8 cellular contexts compared by ENCODE assay signal in genomic region chr6:31702421-31702818, GRCh38. TPM values are rescaled to one million over a fixed set of nuclear protein-coding genes. Genes with fewer than 3 reads are reported as not detected.
DNase-seq lines count a peak whose midpoint lies in the region; ATAC-seq, FAIRE-seq and TF ChIP-seq lines count a peak whose summit lies in the region.

No MANE protein-coding gene starts in this region.

- H3K27ac ChIP-seq in A549: peak overlapping the region; percentile 84 to 92
- peak overlapping the region; percentile 96 for H3K27ac ChIP-seq in hepatocyte
- peak overlapping the region; percentile 97 to 98 for H3K27ac ChIP-seq in small intestine (ENCODE audit: low read depth in 1 of 2, low read length in 1 of 2)

- TF ChIP-seq CTCF in A549 (IDR thresholded peaks at IDR 0.05) (no peak), HFFc6 (IDR thresholded peaks at IDR 0.05) (no peak), hepatocyte (IDR thresholded peaks at IDR 0.05; ENCODE audit: poor library complexity) (no peak)

- no peak for TF ChIP-seq EP300 in A549 (IDR thresholded peaks at IDR 0.05)

- H3K4me1 ChIP-seq in A549: peaks cover 13% of the 10 kb centered on the region; the same call in 2 of the 3 replicates
- H3K4me1 ChIP-seq in hepatocyte (ENCODE audit: insufficient read depth): peaks cover 26% of the 10 kb centered on the region
- peaks cover 0 to 4% of the 10 kb centered on the region in 2 donors for H3K4me1 ChIP-seq in small intestine (ENCODE audit: control insufficient read depth in 2 of 2, insufficient read depth in 1 of 2, low read depth in 1 of 2, low read length in 1 of 2)

- H3K9me3 ChIP-seq in A549 (no peaks in the 10 kb centered on the region), hepatocyte (ENCODE audit: low read depth) (no peaks in the 10 kb centered on the region), small intestine (ENCODE audit: control insufficient read depth, low read depth) (no peaks in the 10 kb centered on the region)

- no peaks in the 10 kb centered on the region; the same call in none of the 2 replicates for H3K27me3 Mint-ChIP-seq in HFFc6 (ENCODE audit: insufficient read depth)
- H3K27me3 Mint-ChIP-seq in activated naive CD4-positive, alpha-beta T cell treated with anti-CD3 and anti-CD28 coated beads, Interleukin-2, amount 50 U/mL, for 24 hours: no peaks in the 10 kb centered on the region

- H3K9me3 Mint-ChIP-seq in HFFc6: no peaks in the 10 kb centered on the region
- H3K9me3 Mint-ChIP-seq in activated naive CD4-positive, alpha-beta T cell treated with anti-CD3 and anti-CD28 coated beads, Interleukin-2, amount 50 U/mL, for 24 hours: no peaks in the 10 kb centered on the region

- ATAC-seq in A549: peak; percentile 5 to 16; a peak in 3 of 6 replicates
- no peak for ATAC-seq in GM19324 (IDR thresholded peaks at IDR 0.05; ENCODE audit: low FRiP score, unreplicated experiment)

- 9% methylated on average over 8 of the region's 8 CpGs for WGBS in A549 (ENCODE audit: missing lambda C conversion rate)
- 0% methylated on average over 8 of the region's 8 CpGs for WGBS in hepatocyte (ENCODE audit: low lambda C conversion rate, missing lambda C conversion rate)
- 0 to 1% (median 1%) methylated on average over 8 of the region's 8 CpGs for WGBS in small intestine, 3 donors

- H3K36me3 ChIP-seq in hepatocyte (replicated peaks; ENCODE audit: insufficient read depth, low read depth) (no peaks in the 10 kb centered on the region), small intestine (ENCODE audit: control insufficient read depth in 2 of 2, insufficient read depth in 2 of 2, low read length in 2 of 2) (peaks cover 0 to 3% of the 10 kb centered on the region in 2 donors)

- peaks cover 5% of the 10 kb centered on the region for H4K20me1 ChIP-seq in hepatocyte (ENCODE audit: insufficient read depth, poor library complexity, severe bottlenecking)

- POLR2A ChIA-PET in A549 (lab: Yijun Ruan, JAX): interaction anchor here (1.2 kb wide), 3 partner anchors 27 to 160 kb away, joined by 3 to 4 read pairs (median 4); partner anchors contain the start of genes DDAH2, MSH5 and NEU1

- no peaks in the 10 kb centered on the region for H3K9me2 ChIP-seq in hepatocyte (replicated peaks; ENCODE audit: insufficient read depth)

- H3K79me2 ChIP-seq in hepatocyte: peaks cover 51% of the 10 kb centered on the region

- H3K4me3 Mint-ChIP-seq in HFFc6: peak overlapping the region; percentile 93
- H3K4me3 Mint-ChIP-seq in activated naive CD4-positive, alpha-beta T cell treated with anti-CD3 and anti-CD28 coated beads, Interleukin-2, amount 50 U/mL, for 24 hours: peak overlapping the region; percentile 99

- no peak for DNase-seq in A549 (ENCODE audit: low read depth in 1 of 2, low spot score in 1 of 2)
- DNase-seq in HFFc6: no peak
- no peak for DNase-seq in hepatocyte (ENCODE audit: low spot score)
- no peak for DNase-seq in small intestine
- DNase-seq in amniotic stem cell (lab: John Stamatoyannopoulos, UW): no peak
- DNase-seq in mucosa of gallbladder (ENCODE audit: low spot score): no peak

- H3K27ac Mint-ChIP-seq in HFFc6: peak overlapping the region; percentile 97
- H3K27ac Mint-ChIP-seq in activated naive CD4-positive, alpha-beta T cell treated with anti-CD3 and anti-CD28 coated beads, Interleukin-2, amount 50 U/mL, for 24 hours: peak overlapping the region; percentile 99

- H3K4me1 Mint-ChIP-seq in HFFc6 (ENCODE audit: low read depth): peaks cover 30% of the 10 kb centered on the region
- H3K4me1 Mint-ChIP-seq in activated naive CD4-positive, alpha-beta T cell treated with anti-CD3 and anti-CD28 coated beads, Interleukin-2, amount 50 U/mL, for 24 hours: peaks cover 32% of the 10 kb centered on the region

- H3K27me3 ChIP-seq in hepatocyte (no peaks in the 10 kb centered on the region), small intestine (ENCODE audit: control insufficient read depth in 2 of 2, insufficient read depth in 2 of 2, low read length in 2 of 2) (no peaks in the 10 kb centered on the region)

- TF ChIP-seq POLR2A in A549 (IDR thresholded peaks at IDR 0.05; ENCODE audit: low read length): no peak

- TF ChIP-seq RAD21 in A549 (conservative IDR thresholded peaks at IDR 0.05 in 1 of 2, IDR thresholded peaks at IDR 0.05 in 1 of 2): no peak

- H3K36me3 Mint-ChIP-seq in HFFc6 (ENCODE audit: low read depth): no peaks in the 10 kb centered on the region
- H3K36me3 Mint-ChIP-seq in activated naive CD4-positive, alpha-beta T cell treated with anti-CD3 and anti-CD28 coated beads, Interleukin-2, amount 50 U/mL, for 24 hours: peaks cover 1% of the 10 kb centered on the region

- H3K4me3 ChIP-seq in A549 (peak overlapping the region; percentile 72), hepatocyte (peak overlapping the region; percentile 65), small intestine (ENCODE audit: low read depth in 1 of 2, low read length in 2 of 2) (peak overlapping the region; percentile 46 to 69)

- peak overlapping the region; percentile 47 for H2AFZ ChIP-seq in hepatocyte

- CTCF ChIA-PET in A549 (lab: Yijun Ruan, JAX): interaction anchor here (1.5 to 3.1 kb wide), 2 partner anchors 9 to 128 kb away, joined by 3 to 9 read pairs; no protein-coding TSS in a partner anchor

- FAIRE-seq in A549 (lab: Jason Lieb, UNC) (no peak), small intestine (lab: Jason Lieb, UNC) (no peak)

- peak overlapping the region; percentile 81 for H3K4me2 ChIP-seq in A549
- H3K4me2 ChIP-seq in hepatocyte: peak overlapping the region; percentile 97

TF ChIP-seq in A549, 52 proteins besides CTCF, POLR2A, EP300 and RAD21 (continues in another document):
- TF ChIP-seq E2F6 (IDR thresholded peaks at IDR 0.05; ENCODE audit: borderline replicate concordance, low read depth) (no peak), MAFK (IDR thresholded peaks at IDR 0.05; ENCODE audit: partially characterized antibody) (no peak), KDM5A (IDR thresholded peaks at IDR 0.05) (no peak), HEYL (CRISPR knock-in tag; IDR thresholded peaks at IDR 0.05) (no peak), EHMT2 (IDR thresholded peaks at IDR 0.05; ENCODE audit: low read depth) (no peak)

RNA-seq across cellular contexts. Expression of gene ABHD16A, which starts 0.7 kb away (rescaled TPM):
- polyA plus RNA-seq in A549 (2011; rRNA removed) (22.3 and 22.6 TPM in 2 replicates), A549 (2017; fragmentation: RNase III; extraction: RNeasy Plus Mini Kit Qiagen cat#74134 plus additional on column Dnase treatment) (14.5 to 16.6 TPM (median 16.2 TPM) in 3 replicates), hepatocyte (81.3 and 94.7 TPM in 2 replicates), small intestine (10 to 100 TPM; 34.6 to 53.2 (median 47.3) TPM)
- 26.3 and 26.4 TPM in 2 replicates for polyA plus RNA-seq in A549 (2012; cell fraction: cytosol; rRNA removed)
- polyA plus RNA-seq in A549 (2012; cell fraction: nucleus; rRNA removed): 56.0 and 56.3 TPM in 2 replicates
- 26.0 and 29.3 TPM in 2 replicates for polyA minus RNA-seq in A549 (2011; rRNA and poly(A)+ RNA removed)
- total RNA-seq in HFFc6 (2021; fragmentation: NEBNext Ultra II Directional; extraction: Animal tissue kit (Norgen Biotek cat#: 25700)): 10 to 100 TPM; 27.4 to 39.6 (median 32.0) TPM
- total RNA-seq in hepatocyte (63.2 and 66.8 TPM in 2 replicates), mucosa of gallbladder (103 TPM)

RNA-seq across cellular contexts. Expression of gene LY6G6F, which starts 4.2 kb away (rescaled TPM):
- polyA plus RNA-seq in A549 (2011; rRNA removed): not detected in 2 replicates
- not detected in 2 replicates for polyA plus RNA-seq in A549 (2012; cell fraction: cytosol; rRNA removed)
- not detected in 2 replicates for polyA plus RNA-seq in A549 (2012; cell fraction: nucleus; rRNA removed)
- polyA plus RNA-seq in A549 (2017; fragmentation: RNase III; extraction: RNeasy Plus Mini Kit Qiagen cat#74134 plus additional on column Dnase treatment): not detected in 3 replicates
- not detected in 2 replicates for polyA minus RNA-seq in A549 (2011; rRNA and poly(A)+ RNA removed)
- total RNA-seq in HFFc6 (2021; fragmentation: NEBNext Ultra II Directional; extraction: Animal tissue kit (Norgen Biotek cat#: 25700)): not detected
- not detected in 2 replicates for total RNA-seq in hepatocyte
- polyA plus RNA-seq in hepatocyte: not detected in 2 replicates
- polyA plus RNA-seq in small intestine: not detected
- not detected for total RNA-seq in mucosa of gallbladder

RNA-seq across cellular contexts. Expression of gene LY6G6D, which starts 12.7 kb away (rescaled TPM):
- polyA plus RNA-seq in A549 (2011; rRNA removed) (not detected in 2 replicates), A549 (2017; fragmentation: RNase III; extraction: RNeasy Plus Mini Kit Qiagen cat#74134 plus additional on column Dnase treatment) (not detected in 3 replicates), hepatocyte (1.2 and 3.0 TPM in 2 replicates), small intestine (not detected)
- polyA plus RNA-seq in A549 (2012; cell fraction: cytosol; rRNA removed): not detected in 2 replicates
- polyA plus RNA-seq in A549 (2012; cell fraction: nucleus; rRNA removed): not detected in 2 replicates
- polyA minus RNA-seq in A549 (2011; rRNA and poly(A)+ RNA removed): not detected in 2 replicates
- not detected for total RNA-seq in HFFc6 (2021; fragmentation: NEBNext Ultra II Directional; extraction: Animal tissue kit (Norgen Biotek cat#: 25700))
- total RNA-seq in hepatocyte (1.3 TPM in 1 of 2 replicates, not detected in the other), mucosa of gallbladder (not detected)

RNA-seq across cellular contexts. Expression of gene LY6G6C, which starts 19.1 kb away (rescaled TPM):
- 0.08 and 0.11 TPM in 2 replicates for polyA plus RNA-seq in A549 (2011; rRNA removed)
- polyA plus RNA-seq in A549 (2012; cell fraction: cytosol; rRNA removed): 0.04 and 0.09 TPM in 2 replicates
- 0.64 and 0.91 TPM in 2 replicates for polyA plus RNA-seq in A549 (2012; cell fraction: nucleus; rRNA removed)
- polyA plus RNA-seq in A549 (2017; fragmentation: RNase III; extraction: RNeasy Plus Mini Kit Qiagen cat#74134 plus additional on column Dnase treatment): 0.11 to 0.21 TPM in 2 of 3 replicates, not detected in the other
- polyA minus RNA-seq in A549 (2011; rRNA and poly(A)+ RNA removed): not detected in 2 replicates
- total RNA-seq in HFFc6 (2021; fragmentation: NEBNext Ultra II Directional; extraction: Animal tissue kit (Norgen Biotek cat#: 25700)): not detected
- total RNA-seq in hepatocyte: not detected in 2 replicates
- polyA plus RNA-seq in hepatocyte: 0.30 and 0.39 TPM in 2 replicates
- not detected for polyA plus RNA-seq in small intestine
- total RNA-seq in mucosa of gallbladder: not detected

RNA-seq across cellular contexts. Expression of gene MPIG6B, which starts 20.8 kb away (rescaled TPM):
- polyA plus RNA-seq in A549 (2011; rRNA removed) (not detected in 2 replicates), A549 (2017; fragmentation: RNase III; extraction: RNeasy Plus Mini Kit Qiagen cat#74134 plus additional on column Dnase treatment) (not detected in 3 replicates), hepatocyte (0.33 TPM in 1 of 2 replicates, not detected in the other), small intestine (under 1 TPM in 1 of 3 donors, not detected in 2; 0.13 TPM)
- not detected in 2 replicates for polyA plus RNA-seq in A549 (2012; cell fraction: cytosol; rRNA removed)
- not detected in 2 replicates for polyA plus RNA-seq in A549 (2012; cell fraction: nucleus; rRNA removed)
- not detected in 2 replicates for polyA minus RNA-seq in A549 (2011; rRNA and poly(A)+ RNA removed)
- not detected for total RNA-seq in HFFc6 (2021; fragmentation: NEBNext Ultra II Directional; extraction: Animal tissue kit (Norgen Biotek cat#: 25700))
- total RNA-seq in hepatocyte (not detected in 2 replicates), mucosa of gallbladder (0.37 TPM)
